9 cellular contexts compared by ENCODE assay signal in genomic region chr1:37794372-37795339, GRCh38. TPM values are rescaled to one million over a fixed set of nuclear protein-coding genes. Genes with fewer than 3 reads are reported as not detected.
A peak's percentile ranks its signal among the peaks of the same experiment; 100 is the strongest.
DNase-seq lines count a peak whose midpoint lies in the region; ATAC-seq and TF ChIP-seq lines count a peak whose summit lies in the region.
"Had no signal": no experiment of that assay in that cellular context is flagged by ENCODE, and none has a peak within 500 bp of the region (broad histone marks: within the 10 kb centered on the region; RNA-seq: fewer than 3 reads in every experiment).

No MANE protein-coding gene starts in this region.

- peak overlapping the region; percentile 72 for H3K9ac ChIP-seq in PC-3 (ENCODE audit: low read length)

- H3K79me2 ChIP-seq in PC-3 (ENCODE audit: low read length): peaks cover 21% of the 10 kb centered on the region

- CTCF ChIA-PET in PC-3 (lab: Charles Lee): no interaction called here

- DNase-seq in COR-L47 (lab: John Stamatoyannopoulos, UW) (peak; percentile 7), PC-3 (no peak), foreskin fibroblast (no peak), NCI-H187 treated with DMSO at 0.1 percent for 48 hours (lab: John Stamatoyannopoulos, UW) (no peak), NCI-H1694 (lab: John Stamatoyannopoulos, UW) (no peak)

- H3K9me3 ChIP-seq in PC-3 (ENCODE audit: low read length): no peaks in the 10 kb centered on the region

- ATAC-seq in GM21723 (IDR thresholded peaks at IDR 0.05; ENCODE audit: unreplicated experiment) (peak; percentile 36), PC-3 (peak; percentile 59), HG03520 (IDR thresholded peaks at IDR 0.05; ENCODE audit: unreplicated experiment) (no peak)

- H4K20me1 ChIP-seq in PC-3 (ENCODE audit: low read length): 0 out of 2 replicates have a peak, but pooled peaks cover 4% of the 10 kb centered on the region

- H3K4me3 ChIP-seq in PC-3 (ENCODE audit: low read length) (peak overlapping the region; percentile 85), foreskin fibroblast (ENCODE audit: low read depth in 1 of 2, low read length in 2 of 2) (peak overlapping the region; percentile 15 to 27), skin epidermis (peak overlapping the region; percentile 37 to 59 (median 43))

- H3K4me2 ChIP-seq in PC-3 (ENCODE audit: low read length): peak overlapping the region; percentile 89

- no peaks in the 10 kb centered on the region for H3K9me2 ChIP-seq in PC-3 (replicated peaks; ENCODE audit: low read length)

- H3F3A ChIP-seq in PC-3 (ENCODE audit: low read length, unreplicated experiment): no peaks in the 10 kb centered on the region

- intact Hi-C loops in PC-3 (cut with micrococcal nuclease): no loop called here

- peaks cover 8% of the 10 kb centered on the region; the same call in 1 of the 2 replicates for H3K36me3 ChIP-seq in PC-3 (ENCODE audit: low read depth, low read length)

- TF ChIP-seq CTCF in PC-3 (conservative IDR thresholded peaks at IDR 0.05; ENCODE audit: low read depth, low read length): peak; percentile 38; the same call in 1 of the 2 replicates
- no peak for TF ChIP-seq CTCF in foreskin fibroblast (IDR thresholded peaks at IDR 0.05; ENCODE audit: low read depth, low read length)

- POLR2A ChIA-PET in PC-3 (lab: Charles Lee; ENCODE audit: unreplicated experiment): interaction anchor here (0.6 kb wide), 1 partner anchor 65 kb away, joined by 5 read pairs; no protein-coding TSS in a partner anchor

- H3K27me3 ChIP-seq in PC-3 (ENCODE audit: low read length): no peaks in the 10 kb centered on the region

- no peak overlapping the region for H3K27ac ChIP-seq in PC-3 (ENCODE audit: low read length)
- H3K27ac ChIP-seq in skin epidermis: no peak overlapping the region

- BruUV-seq in PC-3 (replicated peaks; lab: Mats Ljungman, UMichigan): no TSS peak

- peaks cover 15% of the 10 kb centered on the region for H3K4me1 ChIP-seq in PC-3 (ENCODE audit: insufficient read depth, low read length)

- H2AFZ ChIP-seq in PC-3 (ENCODE audit: low read length): peak overlapping the region; percentile 32; the same call in 1 of the 2 replicates

RNA-seq across cellular contexts. Expression of gene MANEAL, which starts 1.0 kb away (rescaled TPM):
- total RNA-seq in PC-3 (2014; rRNA removed): 47.6 and 54.1 TPM in 2 replicates

RNA-seq across cellular contexts. Expression of gene C1orf122, which starts 12.9 kb away (rescaled TPM):
- 70.1 and 72.5 TPM in 2 replicates for total RNA-seq in PC-3 (2014; rRNA removed)

RNA-seq across cellular contexts. Expression of gene YRDC, which starts 13.4 kb away (rescaled TPM):
- total RNA-seq in PC-3 (2014; rRNA removed): 41.8 and 51.9 TPM in 2 replicates

RNA-seq across cellular contexts. Expression of gene EPHA10, which starts 29.7 kb away (rescaled TPM):
- 1.8 and 3.5 TPM in 2 replicates for total RNA-seq in PC-3 (2014; rRNA removed)
- total RNA-seq: mononuclear cell had no signal

Comparison
In these comparisons a context has a peak if more than half of its experiments do, and no peak if none do; other contexts are left out.
1. H3K4me3 ChIP-seq: peak in every context shown above with its lines; median percentile 85 in PC-3; 43 in skin epidermis; 21 in foreskin fibroblast.